12 cellular contexts compared by ENCODE assay signal in genomic region chr14:23984891-23985607, GRCh38. TPM values are rescaled to one million over a fixed set of nuclear protein-coding genes. Genes with fewer than 3 reads are reported as not detected.
A peak's percentile ranks its signal among the peaks of the same experiment; 100 is the strongest.
DNase-seq lines count a peak whose midpoint lies in the region; ATAC-seq and TF ChIP-seq lines count a peak whose summit lies in the region.
"Had no signal": no experiment of that assay in that cellular context is flagged by ENCODE, and none has a peak within 500 bp of the region (broad histone marks: within the 10 kb centered on the region; RNA-seq: fewer than 3 reads in every experiment).

No MANE protein-coding gene starts in this region.

- intact Hi-C loops in left colon (cut with DNase I, micrococcal nuclease), result no loop called here

- TF ChIP-seq CTCF in fibroblast of mammary gland (conservative IDR thresholded peaks at IDR 0.05; ENCODE audit: control insufficient read depth, insufficient read depth, low read depth, low read length), result no peak

- ATAC-seq in GM19467 (IDR thresholded peaks at IDR 0.05; ENCODE audit: unreplicated experiment) (no peak), HG03196 (IDR thresholded peaks at IDR 0.05; ENCODE audit: unreplicated experiment) (no peak), left colon (no peak)

- H3K4me3 ChIP-seq in fibroblast of mammary gland (ENCODE audit: control insufficient read depth, low read depth, low read length), result no peak overlapping the region
- H3K4me3 ChIP-seq in skeletal muscle cell (ENCODE audit: low read depth, low read length), result no peak overlapping the region
- H3K4me3 ChIP-seq: SK-N-MC had no signal

- DNase-seq in GM04503 (ENCODE audit: low read depth) (peak; percentile 93), RKO (ENCODE audit: low spot score) (peak; percentile 48), fibroblast of mammary gland (ENCODE audit: low read depth) (peak; percentile 97), skeletal muscle cell (ENCODE audit: low read depth) (peak; percentile 93), middle frontal gyrus (ENCODE audit: extremely low spot score, low spot score) (no peak), left colon (no peak)
- DNase-seq: activated naive CD4-positive, alpha-beta T cell treated with anti-CD3 and anti-CD28 coated beads, Interleukin-2, amount 10 ng/mL, durations not matched to agents 7 days and 5 days; GDM1; NCI-H526 had no signal

RNA-seq across cellular contexts. Expression of gene DHRS4L2, which starts 3.7 kb away (rescaled TPM):
- 10 to 100 TPM; 31.8 to 43.2 TPM for total RNA-seq in left colon

RNA-seq across cellular contexts. Expression of gene DHRS4, which starts 31.5 kb away (rescaled TPM):
- 10 to 100 TPM; 38.3 to 46.0 TPM for total RNA-seq in left colon

Comparison
In these comparisons a context has a peak if more than half of its experiments do, and no peak if none do; other contexts are left out.
1. DNase-seq: peak in GM04503 (single experiment), RKO (single experiment), fibroblast of mammary gland (single experiment) and skeletal muscle cell (single experiment); none in middle frontal gyrus (single experiment) and left colon (0 of 2).